Comparison of ENCODE assay signal across 9 cellular contexts in genomic region chr3:185822221-185822956, GRCh38. TPM values are rescaled to one million over a fixed set of nuclear protein-coding genes. Genes with fewer than 3 reads are reported as not detected.
DNase-seq lines count a peak whose midpoint lies in the region; ATAC-seq and TF ChIP-seq lines count a peak whose summit lies in the region.
"Had no signal": no experiment of that assay in that cellular context is flagged by ENCODE, and none has a peak within 500 bp of the region (broad histone marks: within the 10 kb centered on the region; RNA-seq: fewer than 3 reads in every experiment).

No MANE protein-coding gene starts in this region.

- H3K9ac ChIP-seq in HUES6 (ENCODE audit: low read length): peak overlapping the region; percentile 91
- peak overlapping the region in 1 of 2 donors; percentile 36 for H3K9ac ChIP-seq in liver (ENCODE audit: low read depth in 1 of 2, low read length in 2 of 2)

- WGBS in liver: 20% methylated on average over 9 of the region's 9 CpGs

- H3K36me3 ChIP-seq in ACC112 (ENCODE audit: insufficient read depth, low read length) (peaks cover 3% of the 10 kb centered on the region), HUES6 (ENCODE audit: control insufficient read depth, insufficient read depth, low read length) (peaks cover 4% of the 10 kb centered on the region), liver (ENCODE audit: control insufficient read depth in 4 of 4, insufficient read depth in 3 of 4, low read depth in 1 of 4, low read length in 3 of 4) (no peaks in the 10 kb centered on the region)

- no peak for TF ChIP-seq CTCF in MCF 10A (IDR thresholded peaks at IDR 0.05; ENCODE audit: unreplicated experiment)
- no peak for TF ChIP-seq CTCF in liver (IDR thresholded peaks at IDR 0.05; ENCODE audit: low read depth, low read length, missing input control)

- H3K27ac Mint-ChIP-seq in MCF 10A (ENCODE audit: low read depth, unreplicated experiment): peak overlapping the region; percentile 99

- no peaks in the 10 kb centered on the region for H3K27me3 Mint-ChIP-seq in MCF 10A (ENCODE audit: insufficient read depth, unreplicated experiment)

- peak overlapping the region; percentile 96 for H3K4me3 Mint-ChIP-seq in MCF 10A (ENCODE audit: unreplicated experiment)

- BruUV-seq in MCF 10A (replicated peaks; lab: Mats Ljungman, UMichigan): no TSS peak

- POLR2A ChIA-PET in MCF 10A (lab: Yijun Ruan, JAX): interaction anchor here (0.6 to 6.4 kb wide), 39 partner anchors 10 to 1254 kb away, joined by 3 to 154 read pairs (median 6); partner anchors contain the start of genes EIF4A2, SENP2, TBCCD1 and TRA2B

- peak overlapping the region; percentile 94 for H3K27ac ChIP-seq in ACC112 (ENCODE audit: low read depth, low read length)
- peak overlapping the region; percentile 96; the same call in 1 of the 2 replicates for H3K27ac ChIP-seq in HUES6 (ENCODE audit: low read depth, low read length)
- H3K27ac ChIP-seq in liver (ENCODE audit: low read depth in 1 of 2, low read length in 2 of 2): no peak overlapping the region

- H3K4me1 ChIP-seq in ACC112 (ENCODE audit: control insufficient read depth, insufficient read depth, low read length, unreplicated experiment) (peaks cover 39% of the 10 kb centered on the region), HUES6 (ENCODE audit: control insufficient read depth, insufficient read depth, low read length) (peaks cover 46% of the 10 kb centered on the region), liver (ENCODE audit: control insufficient read depth in 4 of 4, insufficient read depth in 4 of 4, low read length in 3 of 4) (peaks cover 9 to 27% (median 19%) of the 10 kb centered on the region in 4 donors)

- ATAC-seq in GM18519 (IDR thresholded peaks at IDR 0.05; ENCODE audit: low FRiP score, unreplicated experiment) (no peak), HG03135 (IDR thresholded peaks at IDR 0.05; ENCODE audit: unreplicated experiment) (no peak)

- H2AFZ ChIP-seq in ACC112 (ENCODE audit: low read length, unreplicated experiment): no peak overlapping the region

- CTCF ChIA-PET in MCF 10A (lab: Yijun Ruan, JAX): interaction anchor here (0.6 to 2.2 kb wide), 14 partner anchors 9 to 792 kb away, joined by 3 to 8 read pairs (median 4); no protein-coding TSS in a partner anchor

- DNase-seq in MCF 10A (ENCODE audit: unreplicated experiment) (peak; percentile 76), NCI-H1930 (lab: John Stamatoyannopoulos, UW) (no peak), Ammon's horn (ENCODE audit: low spot score) (no peak)
- DNase-seq: GDM1 had no signal

- H3K79me2 ChIP-seq in ACC112 (ENCODE audit: control insufficient read depth, insufficient read depth, low read length, unreplicated experiment): peaks cover 93% of the 10 kb centered on the region

- H3K9me3 Mint-ChIP-seq in MCF 10A (ENCODE audit: unreplicated experiment): no peaks in the 10 kb centered on the region

- H3K4me1 Mint-ChIP-seq in MCF 10A (ENCODE audit: insufficient read depth, unreplicated experiment): peaks cover 32% of the 10 kb centered on the region

- H3K27me3 ChIP-seq in ACC112 (ENCODE audit: insufficient read depth, low read length) (no peaks in the 10 kb centered on the region), HUES6 (ENCODE audit: control insufficient read depth, insufficient read depth, low read length) (no peaks in the 10 kb centered on the region; the same call in 1 of the 2 replicates), liver (ENCODE audit: control insufficient read depth in 4 of 4, insufficient read depth in 4 of 4, low read length in 3 of 4) (peaks cover 0 to 13% (median 4%) of the 10 kb centered on the region in 4 donors)

- TF ChIP-seq RAD21 in liver (IDR thresholded peaks at IDR 0.05): no peak

- H3K4me3 ChIP-seq in ACC112 (ENCODE audit: low read depth, low read length) (peak overlapping the region; percentile 96), HUES6 (ENCODE audit: low read depth, low read length) (peak overlapping the region; percentile 97), liver (ENCODE audit: low read depth in 1 of 3, low read length in 3 of 3) (peak overlapping the region in 2 of 3 donors; percentile 39 to 85)

- intact Hi-C loops in MCF 10A (cut with micrococcal nuclease): loop anchor here (2.0 to 5.0 kb wide), 3 partner anchors 55 to 165 kb away; no protein-coding TSS in a partner anchor

- peaks cover 8% of the 10 kb centered on the region; the same call in 1 of the 2 replicates for H3K9me3 ChIP-seq in HUES6 (ENCODE audit: control insufficient read depth, insufficient read depth, low read depth, low read length)
- no peaks in the 10 kb centered on the region for H3K9me3 ChIP-seq in liver (ENCODE audit: control insufficient read depth in 4 of 4, low read length in 3 of 4)

- peaks cover 9% of the 10 kb centered on the region for H3K36me3 Mint-ChIP-seq in MCF 10A (ENCODE audit: insufficient read depth, unreplicated experiment)

TF ChIP-seq in liver, 16 proteins besides CTCF, POLR2A, EP300 and RAD21:
- no peak for TF ChIP-seq EGR1 (IDR thresholded peaks at IDR 0.05; ENCODE audit: low read depth in 2 of 2)
- TF ChIP-seq ATF3 (IDR thresholded peaks at IDR 0.05): no peak
- TF ChIP-seq NR2F2 (IDR thresholded peaks at IDR 0.05): no peak
- TF ChIP-seq FOXA2 (IDR thresholded peaks at IDR 0.05): no peak
- TF ChIP-seq JUND (IDR thresholded peaks at IDR 0.05): no peak
- no peak for TF ChIP-seq HNF4A (conservative IDR thresholded peaks at IDR 0.05)
- no peak for TF ChIP-seq YY1 (IDR thresholded peaks at IDR 0.05)
- no peak for TF ChIP-seq GABPA (IDR thresholded peaks at IDR 0.05 in 1 of 2, conservative IDR thresholded peaks at IDR 0.05 in 1 of 2)
- TF ChIP-seq RXRA (IDR thresholded peaks at IDR 0.05): no peak
- no peak for TF ChIP-seq MAX (IDR thresholded peaks at IDR 0.05)
- no peak for TF ChIP-seq REST (IDR thresholded peaks at IDR 0.05)
- no peak for TF ChIP-seq SP1 (IDR thresholded peaks at IDR 0.05)
- no peak for TF ChIP-seq ZBTB33 (IDR thresholded peaks at IDR 0.05)
- no peak for TF ChIP-seq TAF1 (conservative IDR thresholded peaks at IDR 0.05)
- no peak for TF ChIP-seq FOXA1 (IDR thresholded peaks at IDR 0.05)
- TF ChIP-seq HNF4G (IDR thresholded peaks at IDR 0.05): no peak

RNA-seq across cellular contexts. Expression of gene IGF2BP2, which starts 2.5 kb away (rescaled TPM):
- total RNA-seq in MCF 10A (2022): 108 and 154 TPM in 2 replicates
- 10 to 100 TPM in 1 of 2 donors, 1 to 10 TPM in 1; 2.1 to 35.0 TPM for total RNA-seq in liver
- 1 to 10 TPM in 1 of 2 donors, under 1 TPM in 1; 0.67 to 1.4 TPM for polyA plus RNA-seq in liver

Comparison
In these comparisons a context has a peak if more than half of its experiments do, and no peak if none do; other contexts are left out.
1. H3K27ac ChIP-seq: peak in ACC112 (single experiment) and HUES6 (single experiment); none in liver (0 of 2).
2. Peak in every context shown above with its lines, with median percentiles within 50 percentile points of each other: H3K4me3 ChIP-seq.